ENCODE assay signal across 19 cellular contexts in genomic region chr5:93201061-93201460, GRCh38.
DNase-seq lines count a peak whose midpoint lies in the region; ATAC-seq and TF ChIP-seq lines count a peak whose summit lies in the region.
"Had no signal": no experiment of that assay in that cellular context is flagged by ENCODE, and none has a peak within 500 bp of the region (broad histone marks: within the 10 kb centered on the region; RNA-seq: fewer than 3 reads in every experiment).

No MANE protein-coding gene starts in this region.

- intact Hi-C loops in Panc1 (cut with micrococcal nuclease; ENCODE audit: unreplicated experiment): loop anchor here (5.0 kb wide), 1 partner anchor 464 kb away; no protein-coding TSS in a partner anchor
- intact Hi-C loops in cardiac septum (cut with DNase I): no loop called here

- in situ Hi-C loops in Panc1 (cut with HindIII; ENCODE audit: low pct_unique_long_range_greater_than_20kb, low sequenced_read_pairs): no loop called here

- POLR2A ChIA-PET in Panc1 (lab: Charles Lee): no interaction called here

- H3K4me3 ChIP-seq in Panc1 (ENCODE audit: low read depth in 2 of 2, low read length in 2 of 2): no peak overlapping the region
- H3K4me3 ChIP-seq: GM12878 had no signal

- DNase-seq in Panc1 (ENCODE audit: low read depth, low spot score): no peak
- peak; percentile 43 for DNase-seq in middle frontal gyrus (ENCODE audit: extremely low spot score, low spot score)
- peak; percentile 67 for DNase-seq in superior temporal gyrus (ENCODE audit: extremely low spot score)
- DNase-seq in NCI-H1092 treated with DMSO at 0.1 percent for 48 hours (lab: John Stamatoyannopoulos, UW): no peak
- no peak for DNase-seq in cardiac septum (ENCODE audit: low spot score)
- no peak for DNase-seq in ecto neural progenitor cell (ENCODE audit: low spot score)
- DNase-seq: ACHN; BE2C; C1 segment of cervical spinal cord; CD4-positive, CD25-positive, alpha-beta regulatory T cell; CD8-positive, alpha-beta memory T cell; COR-L47; DMS 273 treated with DMSO at 0.1 percent for 48 hours; DMS53; DND-41; EL; HCEC 1CT had no signal

- no peak for ATAC-seq in Panc1
- ATAC-seq: GM12878 had no signal

- H3K36me3 ChIP-seq in Panc1 (ENCODE audit: control insufficient read depth, insufficient read depth, low read length): no peaks in the 10 kb centered on the region
- H3K36me3 ChIP-seq: BE2C had no signal

- no peak for TF ChIP-seq CTCF in Panc1 (IDR thresholded peaks at IDR 0.05)

- BruUV-seq in Panc1 (replicated peaks; lab: Mats Ljungman, UMichigan): no TSS peak

- H3K27ac ChIP-seq in Panc1 (ENCODE audit: low read length): peak overlapping the region; percentile 49; the same call in 1 of the 2 replicates
- H3K27ac ChIP-seq: HL-60 had no signal

- no peaks in the 10 kb centered on the region; the same call in 1 of the 2 replicates for H3K9me3 ChIP-seq in Panc1 (ENCODE audit: control insufficient read depth, insufficient read depth, low read depth, low read length)
- H3K9me3 ChIP-seq: BE2C had no signal

- H3K27me3 ChIP-seq in Panc1 (ENCODE audit: control insufficient read depth, insufficient read depth, low read length): no peaks in the 10 kb centered on the region
- H3K27me3 ChIP-seq: BE2C had no signal

- no peaks in the 10 kb centered on the region for H3K4me1 ChIP-seq in Panc1 (ENCODE audit: control insufficient read depth, insufficient read depth, low read length)
- H3K4me1 ChIP-seq: BE2C had no signal

- CTCF ChIA-PET in Panc1 (lab: Charles Lee): no interaction called here

Comparison
In these comparisons a context has a peak if more than half of its experiments do, and no peak if none do; other contexts are left out.
1. DNase-seq: peak in middle frontal gyrus (single experiment) and superior temporal gyrus (single experiment); none in Panc1 (single experiment), NCI-H1092 treated with DMSO at 0.1 percent for 48 hours (single experiment), cardiac septum (single experiment) and ecto neural progenitor cell (single experiment).